ENCODE assay signal across 8 cellular contexts in genomic region chrX:136346506-136346905, GRCh38. TPM values are rescaled to one million over a fixed set of nuclear protein-coding genes. Genes with fewer than 3 reads are reported as not detected.
"Had no signal": no experiment of that assay in that cellular context is flagged by ENCODE, and none has a peak within 500 bp of the region (broad histone marks: within the 10 kb centered on the region; RNA-seq: fewer than 3 reads in every experiment).

No MANE protein-coding gene starts in this region.

- H3K4me3 ChIP-seq: GM12878 had no signal

- FAIRE-seq: G401.6, GM12878, GM12891, GM12892, GM18507 had no signal

- DNase-seq: GDM1, GF-D8 had no signal

- ATAC-seq: GM12878 had no signal

RNA-seq across cellular contexts. Expression of gene ADGRG4, which starts 45.7 kb away (rescaled TPM):
- total RNA-seq: G401, GM12878 had no signal
- polyA plus RNA-seq: GM12878 had no signal
